In genomic region chr13:77544365-77544764, GRCh38 we compare ENCODE assay signal across 8 cellular contexts. TPM values are rescaled to one million over a fixed set of nuclear protein-coding genes. Genes with fewer than 3 reads are reported as not detected.
DNase-seq lines count a peak whose midpoint lies in the region; ATAC-seq and TF ChIP-seq lines count a peak whose summit lies in the region.

No MANE protein-coding gene starts in this region.

- intact Hi-C loops in psoas muscle (cut with DNase I), result no loop called here

- peak overlapping the region; percentile 23; the same call in 1 of the 2 replicates for H3K4me3 ChIP-seq in SK-N-MC
- H3K4me3 ChIP-seq in psoas muscle, result no peak overlapping the region

- TF ChIP-seq CTCF in psoas muscle (IDR thresholded peaks at IDR 0.05), result no peak

- peak in 2 of 4 donors; percentile 49 to 53 for ATAC-seq in psoas muscle
- ATAC-seq in HG02610 (IDR thresholded peaks at IDR 0.05; ENCODE audit: unreplicated experiment), result no peak

- H3K9ac ChIP-seq in SK-N-MC (ENCODE audit: insufficient read length), result no peak overlapping the region

- H3K27ac ChIP-seq in SK-N-MC (peak overlapping the region; percentile 37; the same call in 1 of the 2 replicates), psoas muscle (no peak overlapping the region)

- no peak overlapping the region for H3K27ac Mint-ChIP-seq in immature natural killer cell

- H3K4me1 Mint-ChIP-seq in immature natural killer cell, result no peaks in the 10 kb centered on the region

- 11 to 16% (median 13%) methylated on average over 1 of the region's 1 CpG for WGBS in psoas muscle, 3 donors

- no peak overlapping the region for H3K4me3 Mint-ChIP-seq in immature natural killer cell

- peaks cover 2 to 6% (median 3%) of the 10 kb centered on the region in 3 donors for H3K27me3 Mint-ChIP-seq in immature natural killer cell (ENCODE audit: low read depth in 3 of 3)

- H3K36me3 Mint-ChIP-seq in immature natural killer cell, result no peaks in the 10 kb centered on the region

- H3K9me3 ChIP-seq in SK-N-MC (ENCODE audit: low read depth, low read length) (no peaks in the 10 kb centered on the region), psoas muscle (no peaks in the 10 kb centered on the region)

- no peaks in the 10 kb centered on the region for H3K9me3 Mint-ChIP-seq in immature natural killer cell

- peak; percentile 61 for DNase-seq in Daoy (ENCODE audit: low read depth)
- no peak for DNase-seq in SK-N-MC (ENCODE audit: low read depth, low spot score)
- peak; percentile 74 for DNase-seq in glomerular visceral epithelial cell (ENCODE audit: extremely low spot score)
- peak; percentile 58 to 67 for DNase-seq in psoas muscle
- no peak for DNase-seq in NCI-H1417 (lab: John Stamatoyannopoulos, UW)
- DNase-seq in retina, result no peak
- DNase-seq in immature natural killer cell, result no peak

- H3K27me3 ChIP-seq in psoas muscle (ENCODE audit: insufficient read depth in 3 of 3, low read length in 2 of 3), result no peaks in the 10 kb centered on the region

- H3K4me1 ChIP-seq in psoas muscle, result no peaks in the 10 kb centered on the region

- no peaks in the 10 kb centered on the region for H3K36me3 ChIP-seq in SK-N-MC (ENCODE audit: insufficient read depth, low read length)
- H3K36me3 ChIP-seq in psoas muscle (ENCODE audit: insufficient read depth in 1 of 2, low read depth in 1 of 2), result no peaks in the 10 kb centered on the region

RNA-seq across cellular contexts. Expression of gene SCEL, which starts 8.9 kb away (rescaled TPM):
- total RNA-seq in Daoy (2014; rRNA removed; shearing (Covaris generic)), result 0.29 TPM in 1 of 2 replicates, not detected in the other
- total RNA-seq in psoas muscle, result not detected
- polyA plus RNA-seq in psoas muscle, result under 1 TPM in 2 of 3 donors, not detected in 1; 0.04 TPM
- polyA plus RNA-seq in immature natural killer cell, result not detected

Comparison
In these comparisons a context has a peak if more than half of its experiments do, and no peak if none do; other contexts are left out.
1. DNase-seq: peak in Daoy (single experiment), glomerular visceral epithelial cell (single experiment) and psoas muscle (2 of 2); none in SK-N-MC (single experiment), NCI-H1417 (0 of 3), retina (single experiment) and immature natural killer cell (0 of 3).